8 cellular contexts compared by ENCODE assay signal in the genomic region with DNA sequence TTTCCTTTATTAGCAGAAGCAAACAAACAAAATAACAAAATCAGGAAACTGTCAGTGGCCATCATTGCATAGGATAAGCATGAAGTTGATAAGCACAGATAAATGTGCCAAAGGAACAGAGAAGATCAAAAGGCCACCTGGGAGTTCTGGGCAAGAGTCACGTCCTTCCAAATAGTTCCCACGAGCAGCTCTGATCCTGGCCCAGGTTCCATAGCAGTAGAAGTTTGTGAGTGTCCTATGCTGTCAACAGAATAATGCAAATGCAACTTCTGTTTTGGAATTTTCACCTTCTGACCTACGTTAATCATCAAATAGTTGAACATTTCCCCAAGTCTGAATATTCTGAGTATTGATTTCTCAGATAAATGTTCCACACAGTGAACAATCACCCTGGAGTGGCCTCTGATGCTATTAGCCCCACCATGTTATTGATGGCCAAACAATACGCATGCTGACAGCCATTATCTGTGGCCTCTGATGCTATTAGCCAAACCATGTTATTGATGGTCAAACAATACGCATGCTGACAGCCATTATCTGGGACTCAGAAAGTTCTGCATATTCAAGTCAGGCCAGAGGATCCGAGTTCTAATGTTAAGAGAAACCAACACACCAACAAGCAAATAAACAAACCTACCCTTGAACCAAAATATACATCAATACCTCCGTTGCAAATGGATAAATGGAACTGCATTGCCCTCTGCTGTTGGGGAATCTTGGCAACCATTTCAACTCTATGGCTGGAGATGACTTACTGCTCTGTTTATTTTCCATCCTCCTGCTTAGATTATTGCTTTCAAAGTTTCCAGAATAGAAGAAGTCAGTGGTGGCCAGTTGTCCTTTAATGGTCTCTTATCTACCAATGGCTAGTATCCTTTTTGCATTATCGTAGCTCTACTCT.
DNase-seq lines count a peak whose midpoint lies in the region; ATAC-seq, FAIRE-seq and TF ChIP-seq lines count a peak whose summit lies in the region.

No MANE protein-coding gene starts in this region.

- H3K27me3 ChIP-seq in SK-N-SH (ENCODE audit: insufficient read depth): no peaks in the 10 kb centered on the region
- H3K27me3 ChIP-seq in hepatocyte: no peaks in the 10 kb centered on the region

- no peak overlapping the region for H3K4me2 ChIP-seq in SK-N-SH
- H3K4me2 ChIP-seq in hepatocyte: no peak overlapping the region

- no peaks in the 10 kb centered on the region for H3K9me3 Mint-ChIP-seq in stimulated activated effector memory CD8-positive, alpha-beta T cell treated with anti-CD3 and anti-CD28 coated beads, Interleukin-12 subunit alpha, Interleukin-12 subunit beta, amount 100 ng/mL, for 72 hours

- H3K27ac Mint-ChIP-seq in stimulated activated effector memory CD8-positive, alpha-beta T cell treated with anti-CD3 and anti-CD28 coated beads, Interleukin-12 subunit alpha, Interleukin-12 subunit beta, amount 100 ng/mL, for 72 hours: no peak overlapping the region

- H3K79me2 ChIP-seq in SK-N-SH (ENCODE audit: insufficient read depth) (no peaks in the 10 kb centered on the region), hepatocyte (no peaks in the 10 kb centered on the region)

- H3K4me3 Mint-ChIP-seq in stimulated activated effector memory CD8-positive, alpha-beta T cell treated with anti-CD3 and anti-CD28 coated beads, Interleukin-12 subunit alpha, Interleukin-12 subunit beta, amount 100 ng/mL, for 72 hours: no peak overlapping the region

- H3F3A ChIP-seq in SK-N-SH (replicated peaks; ENCODE audit: insufficient read depth): no peaks in the 10 kb centered on the region

- DNase-seq in AG20443 (ENCODE audit: low spot score) (peak; percentile 14), GM19239 (ENCODE audit: insufficient read length, low spot score) (no peak), SK-N-SH (no peak), hepatocyte (ENCODE audit: low spot score) (peak; percentile 9), NCI-H2171 (lab: John Stamatoyannopoulos, UW) (no peak)
- DNase-seq in effector CD8-positive, alpha-beta T cell (lab: John Stamatoyannopoulos, UW): no peak
- DNase-seq in stimulated activated effector memory CD8-positive, alpha-beta T cell treated with anti-CD3 and anti-CD28 coated beads, Interleukin-12 subunit alpha, Interleukin-12 subunit beta, amount 100 ng/mL, for 72 hours (ENCODE audit: low spot score in 2 of 2): no peak

- TF ChIP-seq CTCF in SK-N-SH (IDR thresholded peaks at IDR 0.05): peak; percentile 56
- TF ChIP-seq CTCF in hepatocyte (IDR thresholded peaks at IDR 0.05; ENCODE audit: poor library complexity): peak; percentile 41

- no peaks in the 10 kb centered on the region for H4K20me1 ChIP-seq in SK-N-SH (ENCODE audit: insufficient read depth)
- no peaks in the 10 kb centered on the region for H4K20me1 ChIP-seq in hepatocyte (ENCODE audit: insufficient read depth, poor library complexity, severe bottlenecking)

- 63% methylated on average over 8 of the region's 8 CpGs for WGBS in SK-N-SH (ENCODE audit: low lambda C conversion rate)
- WGBS in hepatocyte (ENCODE audit: low lambda C conversion rate, missing lambda C conversion rate): 65% methylated on average over 8 of the region's 8 CpGs

- H3K4me3 ChIP-seq in SK-N-SH (ENCODE audit: low read depth in 2 of 2, low read length in 1 of 2): no peak overlapping the region
- no peak overlapping the region for H3K4me3 ChIP-seq in hepatocyte

- CTCF ChIA-PET in SK-N-SH (lab: Yijun Ruan, JAX): interaction anchor here (1.9 to 2.5 kb wide), 2 partner anchors 344 to 366 kb away, joined by 5 to 8 read pairs; no protein-coding TSS in a partner anchor

- H3K9me2 ChIP-seq in SK-N-SH (no peaks in the 10 kb centered on the region), hepatocyte (replicated peaks; ENCODE audit: insufficient read depth) (no peaks in the 10 kb centered on the region)

- H3K9ac ChIP-seq in SK-N-SH: no peak overlapping the region

- no peak for ATAC-seq in HG03039 (IDR thresholded peaks at IDR 0.05; ENCODE audit: unreplicated experiment)
- ATAC-seq in stimulated activated effector memory CD8-positive, alpha-beta T cell treated with anti-CD3 and anti-CD28 coated beads, Interleukin-12 subunit alpha, Interleukin-12 subunit beta, amount 100 ng/mL, for 72 hours: no peak

- H3K4me1 Mint-ChIP-seq in stimulated activated effector memory CD8-positive, alpha-beta T cell treated with anti-CD3 and anti-CD28 coated beads, Interleukin-12 subunit alpha, Interleukin-12 subunit beta, amount 100 ng/mL, for 72 hours: no peaks in the 10 kb centered on the region

- H2AFZ ChIP-seq in SK-N-SH (ENCODE audit: low read depth): no peak overlapping the region
- no peak overlapping the region for H2AFZ ChIP-seq in hepatocyte

- no peak overlapping the region for H3K27ac ChIP-seq in SK-N-SH (ENCODE audit: low read depth in 2 of 2, low read length in 1 of 2)
- no peak overlapping the region for H3K27ac ChIP-seq in hepatocyte

- H3K36me3 Mint-ChIP-seq in stimulated activated effector memory CD8-positive, alpha-beta T cell treated with anti-CD3 and anti-CD28 coated beads, Interleukin-12 subunit alpha, Interleukin-12 subunit beta, amount 100 ng/mL, for 72 hours: peaks cover 1% of the 10 kb centered on the region

- no peaks in the 10 kb centered on the region for H3K9me3 ChIP-seq in SK-N-SH
- H3K9me3 ChIP-seq in hepatocyte (ENCODE audit: low read depth): no peaks in the 10 kb centered on the region

- TF ChIP-seq EP300 in SK-N-SH (IDR thresholded peaks at IDR 0.05; ENCODE audit: borderline replicate concordance in 1 of 2, low read depth in 1 of 2, low read length in 1 of 2): no peak

- POLR2A ChIA-PET in SK-N-SH (lab: Yijun Ruan, JAX): no interaction called here

- TF ChIP-seq RAD21 in SK-N-SH (IDR thresholded peaks at IDR 0.05; ENCODE audit: low read length): peak; percentile 65

- H3K36me3 ChIP-seq in SK-N-SH (replicated peaks in 1 of 2; ENCODE audit: control insufficient read depth in 1 of 2, insufficient read depth in 2 of 2, low read length in 1 of 2): no peaks in the 10 kb centered on the region
- no peaks in the 10 kb centered on the region for H3K36me3 ChIP-seq in hepatocyte (replicated peaks; ENCODE audit: insufficient read depth, low read depth)

- peak; percentile 77 for FAIRE-seq in GM19239 (lab: Jason Lieb, UNC)

- H3K4me1 ChIP-seq in SK-N-SH (ENCODE audit: control insufficient read depth in 1 of 2, insufficient read depth in 2 of 2, low read depth in 1 of 2, low read length in 1 of 2) (no peaks in the 10 kb centered on the region), hepatocyte (ENCODE audit: insufficient read depth) (no peaks in the 10 kb centered on the region)

TF ChIP-seq in SK-N-SH, 30 proteins besides CTCF, POLR2A, EP300 and RAD21:
- TF ChIP-seq TAF1 (IDR thresholded peaks at IDR 0.05; ENCODE audit: borderline replicate concordance, low read depth, low read length) (no peak), SMC3 (IDR thresholded peaks at IDR 0.05; ENCODE audit: low read depth, low read length) (peak; percentile 44)
TF ChIP-seq in SK-N-SH: peak in this region for 1.

Comparison
In these comparisons a context has a peak if more than half of its experiments do, and no peak if none do; other contexts are left out.
1. DNase-seq: peak in AG20443 (single experiment) and hepatocyte (single experiment); none in GM19239 (single experiment), SK-N-SH (single experiment), effector CD8-positive, alpha-beta T cell (single experiment), stimulated activated effector memory CD8-positive, alpha-beta T cell treated with anti-CD3 and anti-CD28 coated beads, Interleukin-12 subunit alpha, Interleukin-12 subunit beta, amount 100 ng/mL, for 72 hours (0 of 2) and NCI-H2171 (single experiment).